1 cellular context compared by ENCODE assay signal in genomic region chr15:39643747-39644520, GRCh38.
TF ChIP-seq lines count a peak whose summit lies in the region.

No MANE protein-coding gene starts in this region.

TF ChIP-seq in H1, 55 proteins besides CTCF, POLR2A, EP300 and RAD21:
- TF ChIP-seq RFX5 (IDR thresholded peaks at IDR 0.05; ENCODE audit: borderline replicate concordance, low read depth, low read length): no peak
- TF ChIP-seq SIX5 (IDR thresholded peaks at IDR 0.05; ENCODE audit: low read depth, low read length): no peak
- no peak for TF ChIP-seq E2F6 (IDR thresholded peaks at IDR 0.05)
- no peak for TF ChIP-seq CHD1 (IDR thresholded peaks at IDR 0.05; ENCODE audit: low read depth, low read length)
- no peak for TF ChIP-seq CBX5 (IDR thresholded peaks at IDR 0.05; ENCODE audit: low read depth, low read length)
- TF ChIP-seq KDM4A (IDR thresholded peaks at IDR 0.05; ENCODE audit: low read depth, low read length, severe bottlenecking): no peak
- TF ChIP-seq EGR1 (IDR thresholded peaks at IDR 0.05; ENCODE audit: borderline replicate concordance, low read depth, low read length): no peak
- no peak for TF ChIP-seq SP4 (IDR thresholded peaks at IDR 0.05; ENCODE audit: low read length)
- no peak for TF ChIP-seq SP1 (IDR thresholded peaks at IDR 0.05; ENCODE audit: low read depth, low read length)
- no peak for TF ChIP-seq JUND (IDR thresholded peaks at IDR 0.05; ENCODE audit: low read length)
- TF ChIP-seq YY1 (IDR thresholded peaks at IDR 0.05; ENCODE audit: low read depth, low read length): no peak
- no peak for TF ChIP-seq EZH2 (IDR thresholded peaks at IDR 0.05; ENCODE audit: low read depth, low read length, severe bottlenecking)
- no peak for TF ChIP-seq TAF7 (optimal IDR thresholded peaks at IDR 0.05; ENCODE audit: borderline replicate concordance, low read depth, low read length)
- TF ChIP-seq RXRA (IDR thresholded peaks at IDR 0.05; ENCODE audit: insufficient read depth, low read depth, low read length): no peak
- TF ChIP-seq GTF2F1 (IDR thresholded peaks at IDR 0.05; ENCODE audit: borderline replicate concordance, low read depth, low read length): no peak
- no peak for TF ChIP-seq ATF3 (IDR thresholded peaks at IDR 0.05; ENCODE audit: insufficient read depth, low read depth, low read length)
- no peak for TF ChIP-seq SRF (IDR thresholded peaks at IDR 0.05; ENCODE audit: low read depth, low read length)
- TF ChIP-seq ATF2 (IDR thresholded peaks at IDR 0.05; ENCODE audit: low read length): no peak
